ENCODE assay signal across 10 cellular contexts in the genomic region with DNA sequence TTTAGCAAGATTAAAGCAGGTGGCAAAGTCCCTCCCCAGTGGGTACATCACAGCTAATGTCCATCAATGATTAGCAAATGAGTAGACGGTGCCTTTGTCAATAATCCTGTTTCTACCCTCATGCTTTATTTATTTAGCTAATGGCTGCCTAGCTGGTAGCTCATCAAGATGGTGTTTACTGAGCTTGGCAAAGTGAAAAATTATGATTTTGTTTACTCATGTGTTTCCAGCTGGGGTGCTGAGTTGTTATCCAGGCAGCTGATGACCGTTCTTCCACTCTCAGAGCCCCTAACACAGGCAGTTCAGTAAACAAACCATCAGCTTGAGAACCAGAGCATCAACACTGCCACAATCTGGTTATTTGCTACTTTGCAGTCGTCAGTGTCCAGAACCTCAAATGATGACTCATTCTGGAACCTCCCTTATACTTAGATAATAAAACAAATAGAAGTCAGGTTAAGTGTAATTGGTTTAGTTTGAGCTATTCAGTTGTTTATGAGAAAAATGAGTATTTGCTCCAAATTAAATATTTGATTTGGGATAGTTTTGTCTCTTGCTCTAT.
A peak's percentile ranks its signal among the peaks of the same experiment; 100 is the strongest.
DNase-seq lines count a peak whose midpoint lies in the region; ATAC-seq and TF ChIP-seq lines count a peak whose summit lies in the region.
"Had no signal": no experiment of that assay in that cellular context is flagged by ENCODE, and none has a peak within 500 bp of the region (broad histone marks: within the 10 kb centered on the region; RNA-seq: fewer than 3 reads in every experiment).

No MANE protein-coding gene starts in this region.

- no peaks in the 10 kb centered on the region for H3K36me3 ChIP-seq in vagina

- H3K27me3 ChIP-seq in vagina: no peaks in the 10 kb centered on the region

- TF ChIP-seq CTCF in NB4 (IDR thresholded peaks at IDR 0.05; ENCODE audit: low read depth, low read length): no peak
- TF ChIP-seq CTCF in vagina (IDR thresholded peaks at IDR 0.05): no peak

- H3K9me3 ChIP-seq in vagina: no peaks in the 10 kb centered on the region

- no peak for ATAC-seq in GM19452 (IDR thresholded peaks at IDR 0.05; ENCODE audit: unreplicated experiment)
- no peak for ATAC-seq in HG02870 (IDR thresholded peaks at IDR 0.05; ENCODE audit: unreplicated experiment)
- no peak for ATAC-seq in HG03159 (IDR thresholded peaks at IDR 0.05; ENCODE audit: unreplicated experiment)

- H3K4me3 ChIP-seq in NB4 (ENCODE audit: low read depth, low read length) (no peak overlapping the region), vagina (no peak overlapping the region)
- H3K4me3 ChIP-seq: dorsolateral prefrontal cortex had no signal

- intact Hi-C loops in vagina (cut with DNase I): no loop called here

- TF ChIP-seq POLR2A in NB4 (IDR thresholded peaks at IDR 0.05; ENCODE audit: extremely low read depth, insufficient read length) (no peak), vagina (IDR thresholded peaks at IDR 0.05) (no peak)

- DNase-seq in DMS153 (lab: John Stamatoyannopoulos, UW): peak; percentile 99
- peak; percentile 9 for DNase-seq in NB4 (ENCODE audit: low read depth)
- peak; percentile 52 for DNase-seq in SHP77 treated with DMSO at 0.1 percent for 48 hours (lab: John Stamatoyannopoulos, UW)
- DNase-seq in iPS-NIHi7 (ENCODE audit: extremely low spot score): peak; percentile 30
- no peak for DNase-seq in vagina (ENCODE audit: extremely low spot score in 2 of 2)
- DNase-seq: activated CD8-positive, alpha-beta memory T cell treated with anti-CD3 and anti-CD28 coated beads for 24 hours; dorsolateral prefrontal cortex had no signal

- H3K4me1 ChIP-seq in vagina: peaks cover 7% of the 10 kb centered on the region

- no peak overlapping the region for H3K27ac ChIP-seq in vagina
- H3K27ac ChIP-seq: dorsolateral prefrontal cortex had no signal

Comparison
In these comparisons a context has a peak if more than half of its experiments do, and no peak if none do; other contexts are left out.
1. DNase-seq: peak in DMS153 (single experiment), NB4 (single experiment), SHP77 treated with DMSO at 0.1 percent for 48 hours (single experiment) and iPS-NIHi7 (single experiment); none in vagina (0 of 2).